Comparison of ENCODE assay signal across 17 cellular contexts in the genomic region with DNA sequence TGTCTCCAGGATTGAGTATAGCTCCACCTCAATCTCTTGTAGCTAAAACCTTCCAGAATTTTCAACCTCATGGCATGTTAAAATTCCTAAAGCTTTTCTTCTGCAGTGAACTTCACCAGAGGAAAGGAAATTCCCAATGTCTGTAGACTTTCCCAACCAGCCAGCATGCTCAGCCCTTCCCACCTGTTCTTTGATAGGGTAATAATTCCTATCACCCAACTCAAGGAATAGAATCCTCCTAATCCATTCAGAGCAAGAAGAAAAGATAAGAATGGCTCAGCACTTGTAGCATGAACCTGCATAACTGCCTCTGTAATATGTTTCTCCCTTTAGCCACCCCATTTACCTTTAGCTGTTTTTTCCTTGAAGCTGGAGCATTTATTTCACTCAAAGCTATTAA.
DNase-seq lines count a peak whose midpoint lies in the region; ATAC-seq, FAIRE-seq and TF ChIP-seq lines count a peak whose summit lies in the region.
"Had no signal": no experiment of that assay in that cellular context is flagged by ENCODE, and none has a peak within 500 bp of the region (broad histone marks: within the 10 kb centered on the region; RNA-seq: fewer than 3 reads in every experiment).

No MANE protein-coding gene starts in this region.

- no peak for ATAC-seq in GM23338

- FAIRE-seq in astrocyte (lab: Jason Lieb, UNC) = no peak
- FAIRE-seq in keratinocyte (lab: Jason Lieb, UNC) = no peak
- FAIRE-seq: G401.6, GM18507 had no signal

- H3K9ac ChIP-seq in GM23248 (peak overlapping the region; percentile 40; the same call in 1 of the 2 replicates), astrocyte (ENCODE audit: low read length) (no peak overlapping the region), keratinocyte (ENCODE audit: control insufficient read depth, extremely low read depth, insufficient read depth, low read length) (peak overlapping the region; percentile 43), skeletal muscle satellite cell (ENCODE audit: low read depth, low read length) (peak overlapping the region; percentile 34), colonic mucosa (ENCODE audit: low read depth in 2 of 2, low read length in 2 of 2) (no peak overlapping the region)

- peak overlapping the region; percentile 40 for H3K4me3 ChIP-seq in GM23248
- H3K4me3 ChIP-seq in astrocyte (ENCODE audit: insufficient read depth, low read depth, low read length) = no peak overlapping the region
- no peak overlapping the region for H3K4me3 ChIP-seq in keratinocyte (ENCODE audit: control insufficient read depth in 2 of 3, extremely low read depth in 1 of 3, insufficient read depth in 2 of 3, low read depth in 1 of 3, low read length in 3 of 3)
- no peak overlapping the region for H3K4me3 ChIP-seq in skeletal muscle satellite cell (ENCODE audit: low read length)
- no peak overlapping the region for H3K4me3 ChIP-seq in GM23338
- no peak overlapping the region for H3K4me3 ChIP-seq in spleen
- no peak overlapping the region for H3K4me3 ChIP-seq in colonic mucosa

- dilution Hi-C loops in keratinocyte (cut with MboI; ENCODE audit: extremely low pct_ligation_motif_present, low sequenced_read_pairs) = no loop called here

- H3K4me3 Mint-ChIP-seq in astrocyte (ENCODE audit: unreplicated experiment) (no peak overlapping the region), GM23338 (no peak overlapping the region)
- H3K4me3 Mint-ChIP-seq: CD8-positive, alpha-beta memory T cell had no signal

- peaks cover 21% of the 10 kb centered on the region for H3F3A ChIP-seq in GM23248 (ENCODE audit: insufficient read depth)
- no peaks in the 10 kb centered on the region for H3F3A ChIP-seq in GM23338 (replicated peaks; ENCODE audit: low read depth)

- H4K20me1 ChIP-seq in GM23248 (ENCODE audit: insufficient read depth) (no peaks in the 10 kb centered on the region), astrocyte (ENCODE audit: insufficient read depth, low read length) (no peaks in the 10 kb centered on the region), keratinocyte (ENCODE audit: control insufficient read depth, extremely low read depth, insufficient read depth, low read length) (no peaks in the 10 kb centered on the region), GM23338 (replicated peaks; ENCODE audit: insufficient read depth) (no peaks in the 10 kb centered on the region)

- peak overlapping the region; percentile 36 for H2AFZ ChIP-seq in GM23248
- no peak overlapping the region for H2AFZ ChIP-seq in astrocyte (ENCODE audit: low read depth, low read length)
- peak overlapping the region; percentile 7 for H2AFZ ChIP-seq in keratinocyte (ENCODE audit: control insufficient read depth, low read length)
- H2AFZ ChIP-seq in GM23338 = no peak overlapping the region

- H3K9me2 ChIP-seq in GM23248 (ENCODE audit: insufficient read depth) (0 out of 2 replicates have a peak, but pooled peaks cover 5% of the 10 kb centered on the region), GM23338 (ENCODE audit: insufficient read depth) (peaks cover 11% of the 10 kb centered on the region)

- intact Hi-C loops in spleen (cut with DNase I; ENCODE audit: low total_unique reads) = no loop called here
- intact Hi-C loops in colonic mucosa (cut with DNase I) = no loop called here

- H3K36me3 ChIP-seq in GM23248 (ENCODE audit: low read depth) = no peaks in the 10 kb centered on the region
- H3K36me3 ChIP-seq in astrocyte (ENCODE audit: insufficient read depth, low read length) = no peaks in the 10 kb centered on the region
- no peaks in the 10 kb centered on the region for H3K36me3 ChIP-seq in keratinocyte (ENCODE audit: control insufficient read depth in 2 of 2, extremely low read depth in 1 of 2, insufficient read depth in 2 of 2, low read length in 2 of 2)
- no peaks in the 10 kb centered on the region for H3K36me3 ChIP-seq in skeletal muscle satellite cell (ENCODE audit: insufficient read depth, low read length)
- no peaks in the 10 kb centered on the region for H3K36me3 ChIP-seq in GM23338 (ENCODE audit: insufficient read depth)
- H3K36me3 ChIP-seq in spleen = no peaks in the 10 kb centered on the region
- H3K36me3 ChIP-seq in colonic mucosa = no peaks in the 10 kb centered on the region

- H3K4me1 Mint-ChIP-seq in astrocyte (ENCODE audit: low read depth, unreplicated experiment) (peaks cover 4% of the 10 kb centered on the region), GM23338 (0 out of 3 replicates have a peak, but pooled peaks cover 3% of the 10 kb centered on the region)

- no peaks in the 10 kb centered on the region for H3K9me1 ChIP-seq in keratinocyte (ENCODE audit: control insufficient read depth, extremely low read depth, insufficient read depth, low read length)

- TF ChIP-seq CTCF in astrocyte (IDR thresholded peaks at IDR 0.05; ENCODE audit: insufficient read depth, low read depth, low read length) (no peak), keratinocyte (optimal IDR thresholded peaks at IDR 0.05 in 1 of 3, IDR thresholded peaks at IDR 0.05 in 1 of 3, conservative IDR thresholded peaks at IDR 0.05 in 1 of 3; ENCODE audit: extremely low read depth in 1 of 3, insufficient read depth in 2 of 3, low read length in 3 of 3) (no peak), GM23338 (conservative IDR thresholded peaks at IDR 0.05; ENCODE audit: low read depth in 2 of 2) (no peak), spleen (IDR thresholded peaks at IDR 0.05 in 8 of 11, conservative IDR thresholded peaks at IDR 0.05 in 3 of 11) (no peak), colonic mucosa (IDR thresholded peaks at IDR 0.05) (no peak)

- H3K27me3 ChIP-seq in GM23248 (replicated peaks; ENCODE audit: insufficient read depth) (no peaks in the 10 kb centered on the region), astrocyte (ENCODE audit: insufficient read depth, low read length) (no peaks in the 10 kb centered on the region), keratinocyte (ENCODE audit: control insufficient read depth, extremely low read depth, insufficient read depth, low read length) (no peaks in the 10 kb centered on the region), skeletal muscle satellite cell (ENCODE audit: control insufficient read depth, insufficient read depth, low read length) (no peaks in the 10 kb centered on the region), GM23338 (ENCODE audit: insufficient read depth) (no peaks in the 10 kb centered on the region), spleen (replicated peaks in 1 of 7) (no peaks in the 10 kb centered on the region), colonic mucosa (no peaks in the 10 kb centered on the region)

- H3K9me3 ChIP-seq in GM23248 (ENCODE audit: low read depth) = no peaks in the 10 kb centered on the region
- no peaks in the 10 kb centered on the region for H3K9me3 ChIP-seq in astrocyte (ENCODE audit: insufficient read depth, low read depth, low read length)
- no peaks in the 10 kb centered on the region for H3K9me3 ChIP-seq in keratinocyte (ENCODE audit: control insufficient read depth, low read depth, low read length)
- no peaks in the 10 kb centered on the region for H3K9me3 ChIP-seq in skeletal muscle satellite cell (replicated peaks; ENCODE audit: low read length)
- no peaks in the 10 kb centered on the region for H3K9me3 ChIP-seq in spleen
- H3K9me3 ChIP-seq in colonic mucosa = no peaks in the 10 kb centered on the region

- in situ Hi-C loops in GM23248 (cut with MboI) = no loop called here

- no peaks in the 10 kb centered on the region for H3K36me3 Mint-ChIP-seq in astrocyte (ENCODE audit: low read depth, unreplicated experiment)
- H3K36me3 Mint-ChIP-seq in GM23338 (ENCODE audit: low read depth) = no peaks in the 10 kb centered on the region

- H3K4me1 ChIP-seq in GM23248 (ENCODE audit: insufficient read depth) (peaks cover 20% of the 10 kb centered on the region), astrocyte (ENCODE audit: insufficient read depth, low read length) (no peaks in the 10 kb centered on the region), keratinocyte (ENCODE audit: control insufficient read depth, extremely low read depth, insufficient read depth, low read length) (peaks cover 23% of the 10 kb centered on the region), skeletal muscle satellite cell (ENCODE audit: control insufficient read depth, insufficient read depth, low read length) (peaks cover 3% of the 10 kb centered on the region), GM23338 (ENCODE audit: insufficient read depth) (peaks cover 8% of the 10 kb centered on the region; the same call in 1 of the 2 replicates), spleen (no peaks in the 10 kb centered on the region), colonic mucosa (no peaks in the 10 kb centered on the region)

- TF ChIP-seq POLR2A in spleen (IDR thresholded peaks at IDR 0.05) = no peak

- peak overlapping the region; percentile 74 for H3K4me2 ChIP-seq in GM23248 (ENCODE audit: unreplicated experiment)
- H3K4me2 ChIP-seq in astrocyte (ENCODE audit: low read length) = no peak overlapping the region
- peak overlapping the region; percentile 60 for H3K4me2 ChIP-seq in keratinocyte (ENCODE audit: control insufficient read depth, extremely low read depth, insufficient read depth, low read depth, low read length)
- H3K4me2 ChIP-seq in skeletal muscle satellite cell (ENCODE audit: low read length) = peak overlapping the region; percentile 34
- H3K4me2 ChIP-seq in GM23338 = no peak overlapping the region

- H3K79me2 ChIP-seq in GM23248 (ENCODE audit: insufficient read depth) = no peaks in the 10 kb centered on the region
- no peaks in the 10 kb centered on the region for H3K79me2 ChIP-seq in astrocyte (ENCODE audit: insufficient read depth, low read length)
- no peaks in the 10 kb centered on the region for H3K79me2 ChIP-seq in keratinocyte (ENCODE audit: control insufficient read depth, insufficient read depth, low read length)
- no peaks in the 10 kb centered on the region for H3K79me2 ChIP-seq in GM23338 (replicated peaks; ENCODE audit: insufficient read depth)

- H3K27ac Mint-ChIP-seq in astrocyte (ENCODE audit: unreplicated experiment) (peak overlapping the region; percentile 35), GM23338 (no peak overlapping the region)
- H3K27ac Mint-ChIP-seq: CD8-positive, alpha-beta memory T cell had no signal

- H3K27me3 Mint-ChIP-seq in astrocyte (ENCODE audit: low read depth, unreplicated experiment) (peaks cover 6% of the 10 kb centered on the region), GM23338 (ENCODE audit: insufficient read depth, low read depth, poor library complexity) (no peaks in the 10 kb centered on the region)
- H3K27me3 Mint-ChIP-seq: CD8-positive, alpha-beta memory T cell had no signal

- H3K9me3 Mint-ChIP-seq in astrocyte (ENCODE audit: unreplicated experiment) (no peaks in the 10 kb centered on the region), GM23338 (no peaks in the 10 kb centered on the region)
- H3K9me3 Mint-ChIP-seq: CD8-positive, alpha-beta memory T cell had no signal

- H3K27ac ChIP-seq in GM23248 (peak overlapping the region; percentile 56), astrocyte (ENCODE audit: low read depth, low read length) (no peak overlapping the region), keratinocyte (ENCODE audit: control insufficient read depth, insufficient read depth, low read length) (peak overlapping the region; percentile 58), GM23338 (ENCODE audit: low read depth) (no peak overlapping the region), spleen (no peak overlapping the region), colonic mucosa (no peak overlapping the region)

- DNase-seq in GM23248 (no peak), astrocyte (ENCODE audit: low read depth) (no peak), keratinocyte (ENCODE audit: low read depth, low spot score) (no peak), GM23338 (ENCODE audit: low spot score) (no peak), spleen (no peak), Ammon's horn (ENCODE audit: low spot score) (no peak), colonic mucosa (no peak)
- DNase-seq: 8988T; C1 segment of cervical spinal cord; CD8-positive, alpha-beta memory T cell; Karpas-422; NCI-H2081 treated with DMSO at 0.1 percent for 48 hours; NCI-H526; OCI-M1 had no signal

Comparison
In these comparisons a context has a peak if more than half of its experiments do, and no peak if none do; other contexts are left out.
1. H2AFZ ChIP-seq: peak in GM23248 (single experiment) and keratinocyte (single experiment); none in astrocyte (single experiment) and GM23338 (single experiment).
2. H3K27ac ChIP-seq: peak in GM23248 (single experiment) and keratinocyte (single experiment); none in astrocyte (single experiment), GM23338 (single experiment), spleen (0 of 8) and colonic mucosa (single experiment).
3. H3K4me2 ChIP-seq: peak in GM23248 (single experiment), keratinocyte (single experiment) and skeletal muscle satellite cell (single experiment); none in astrocyte (single experiment) and GM23338 (single experiment).
4. H3K9ac ChIP-seq: peak in GM23248 (single experiment), keratinocyte (single experiment) and skeletal muscle satellite cell (single experiment); none in astrocyte (single experiment) and colonic mucosa (0 of 2).